Comparison of ENCODE assay signal across 29 cellular contexts in genomic region chr15:100565591-100565990, GRCh38. TPM values are rescaled to one million over a fixed set of nuclear protein-coding genes. Genes with fewer than 3 reads are reported as not detected.
A peak's percentile ranks its signal among the peaks of the same experiment; 100 is the strongest.
DNase-seq lines count a peak whose midpoint lies in the region; ATAC-seq and TF ChIP-seq lines count a peak whose summit lies in the region.
"Had no signal": no experiment of that assay in that cellular context is flagged by ENCODE, and none has a peak within 500 bp of the region (broad histone marks: within the 10 kb centered on the region; RNA-seq: fewer than 3 reads in every experiment).

No MANE protein-coding gene starts in this region.

- H3K4me1 ChIP-seq in breast epithelium (no peaks in the 10 kb centered on the region), PC-9 (replicated peaks; ENCODE audit: insufficient read depth) (peaks cover 37% of the 10 kb centered on the region), esophagus squamous epithelium (peaks cover 3 to 42% (median 7%) of the 10 kb centered on the region in 3 donors), vagina (no peaks in the 10 kb centered on the region)
- H3K4me1 ChIP-seq: BLaER1, body of pancreas, SJSA1 had no signal

- H3K27ac ChIP-seq in breast epithelium = no peak overlapping the region
- H3K27ac ChIP-seq in PC-9 = no peak overlapping the region
- H3K27ac ChIP-seq in esophagus squamous epithelium = peak overlapping the region in 3 of 4 donors; percentile 17 to 52 (median 38)
- H3K27ac ChIP-seq in vagina = no peak overlapping the region
- H3K27ac ChIP-seq: BLaER1, body of pancreas, SJSA1, WERI-Rb-1 had no signal

- no peaks in the 10 kb centered on the region for H3K9me2 ChIP-seq in PC-9 (ENCODE audit: insufficient read depth)

- H3K4me3 Mint-ChIP-seq in MCF 10A (ENCODE audit: unreplicated experiment) = no peak overlapping the region
- H3K4me3 Mint-ChIP-seq: naive B cell had no signal

- TF ChIP-seq POLR2A in breast epithelium (IDR thresholded peaks at IDR 0.05) = no peak
- TF ChIP-seq POLR2A in esophagus squamous epithelium (IDR thresholded peaks at IDR 0.05) = no peak
- TF ChIP-seq POLR2A in vagina (IDR thresholded peaks at IDR 0.05) = no peak

- no peaks in the 10 kb centered on the region for H3K27me3 Mint-ChIP-seq in MCF 10A (ENCODE audit: insufficient read depth, unreplicated experiment)
- H3K27me3 Mint-ChIP-seq: naive B cell had no signal

- TF ChIP-seq CTCF in MCF 10A (IDR thresholded peaks at IDR 0.05; ENCODE audit: unreplicated experiment) (no peak), breast epithelium (IDR thresholded peaks at IDR 0.05) (no peak), PC-9 (conservative IDR thresholded peaks at IDR 0.05) (no peak), esophagus squamous epithelium (IDR thresholded peaks at IDR 0.05) (no peak), vagina (IDR thresholded peaks at IDR 0.05) (no peak)

- WGBS in esophagus squamous epithelium, 2 donors = 56 to 68% methylated on average over 3 of the region's 3 CpGs

- H3K36me3 Mint-ChIP-seq in MCF 10A (ENCODE audit: insufficient read depth, unreplicated experiment) = peaks cover 22% of the 10 kb centered on the region

- H3K27me3 ChIP-seq in breast epithelium (no peaks in the 10 kb centered on the region), PC-9 (ENCODE audit: insufficient read depth, low read depth) (no peaks in the 10 kb centered on the region), esophagus squamous epithelium (no peaks in the 10 kb centered on the region), vagina (no peaks in the 10 kb centered on the region)
- H3K27me3 ChIP-seq: BLaER1, body of pancreas, SJSA1 had no signal

- BruUV-seq in MCF 10A (replicated peaks; lab: Mats Ljungman, UMichigan) = no TSS peak
- no TSS peak for BruUV-seq in PC-9 (replicated peaks; lab: Mats Ljungman, UMichigan)

- H3K4me1 Mint-ChIP-seq in MCF 10A (ENCODE audit: insufficient read depth, unreplicated experiment) = no peaks in the 10 kb centered on the region
- H3K4me1 Mint-ChIP-seq: naive B cell had no signal

- peaks cover 6% of the 10 kb centered on the region; the same call in 1 of the 2 replicates for H3F3A ChIP-seq in PC-9 (ENCODE audit: insufficient read depth, low read depth)

- H3K4me2 ChIP-seq in PC-9 = 0 out of 2 replicates have a peak overlapping the region, but pooled peaks have one; percentile 23
- H3K4me2 ChIP-seq: BLaER1, smooth muscle cell had no signal

- H3K79me2 ChIP-seq in PC-9 (ENCODE audit: low read depth) = no peaks in the 10 kb centered on the region

- H3K4me3 ChIP-seq in breast epithelium = no peak overlapping the region
- H3K4me3 ChIP-seq in PC-9 = no peak overlapping the region
- no peak overlapping the region for H3K4me3 ChIP-seq in esophagus squamous epithelium
- no peak overlapping the region for H3K4me3 ChIP-seq in vagina
- H3K4me3 ChIP-seq: BLaER1, body of pancreas, SJSA1, smooth muscle cell had no signal

- no peak overlapping the region for H2AFZ ChIP-seq in PC-9

- H4K20me1 ChIP-seq in PC-9 (ENCODE audit: insufficient read depth) = no peaks in the 10 kb centered on the region
- H4K20me1 ChIP-seq: BLaER1 had no signal

- CTCF ChIA-PET in MCF 10A (lab: Yijun Ruan, JAX) = interaction anchor here (8.4 kb wide), 1 partner anchor 215 kb away, joined by 36 read pairs; no protein-coding TSS in a partner anchor
- CTCF ChIA-PET in PC-9 (lab: Charles Lee) = no interaction called here

- H3K36me3 ChIP-seq in breast epithelium (no peaks in the 10 kb centered on the region), PC-9 (ENCODE audit: low read depth) (no peaks in the 10 kb centered on the region), esophagus squamous epithelium (peaks cover 0 to 25% (median 0%) of the 10 kb centered on the region in 3 donors), vagina (peaks cover 0 to 2% of the 10 kb centered on the region in 2 donors)
- H3K36me3 ChIP-seq: SJSA1 had no signal

- H3K9me3 Mint-ChIP-seq in MCF 10A (ENCODE audit: unreplicated experiment) = no peaks in the 10 kb centered on the region
- H3K9me3 Mint-ChIP-seq: activated T-helper 2 cell treated with anti-CD3 and anti-CD28 coated beads, Interferon-gamma antibody, Interleukin-2, Interleukin-4, amounts not matched to agents 10 μg/mL and 5 μg/mL and 100 μg/mL, durations not matched to agents 14 hours and 24 hours and 36 hours; naive B cell had no signal

- intact Hi-C loops in MCF 10A (cut with micrococcal nuclease) (no loop called here), breast epithelium (cut with DNase I; ENCODE audit: low total_unique reads) (no loop called here), PC-9 (cut with micrococcal nuclease; ENCODE audit: unreplicated experiment) (no loop called here), esophagus squamous epithelium (cut with DNase I) (loop anchor here (10.0 kb wide), 1 partner anchor 221 kb away; the partner anchor contains the start of gene ADAMTS17), vagina (cut with DNase I) (no loop called here)

- POLR2A ChIA-PET in MCF 10A (lab: Yijun Ruan, JAX) (interaction anchor here (0.7 kb wide), 1 partner anchor 850 kb away, joined by 4 read pairs; no protein-coding TSS in a partner anchor), PC-9 (lab: Charles Lee; ENCODE audit: unreplicated experiment) (no interaction called here)

- DNase-seq in MCF 10A (ENCODE audit: unreplicated experiment) = peak; percentile 13
- no peak for DNase-seq in breast epithelium (ENCODE audit: low spot score in 2 of 2)
- DNase-seq in PC-9 = peak in 1 of 2 experiments; percentile 87
- DNase-seq in esophagus squamous epithelium (lab: John Stamatoyannopoulos, UW) = no peak
- DNase-seq in HCEC 1CT = no peak
- no peak for DNase-seq in vagina (ENCODE audit: extremely low spot score in 2 of 2)
- no peak for DNase-seq in globus pallidus (ENCODE audit: low spot score)
- DNase-seq: activated CD4-positive, alpha-beta T cell treated with anti-CD3 and anti-CD28 coated beads, Interleukin-2, amount 50 U/mL, for 4 hours; activated CD8-positive, alpha-beta memory T cell treated with anti-CD3 and anti-CD28 coated beads, Interleukin-2, amount 50 U/mL, for 48 hours; body of pancreas; foreskin fibroblast; left colon; naive B cell; NCI-H1105 treated with DMSO at 0.1 percent for 48 hours; NCI-H2029 treated with DMSO at 0.1 percent for 48 hours; NCI-H446; stimulated activated CD4-positive, alpha-beta T cell treated with anti-CD3 and anti-CD28 coated beads, Interleukin-2, amount 100 ng/mL, for 24 hours; WERI-Rb-1 had no signal

- ATAC-seq in GM18861 (IDR thresholded peaks at IDR 0.05; ENCODE audit: unreplicated experiment) = no peak
- ATAC-seq: body of pancreas, left colon, Panc1 had no signal

- H3K9me3 ChIP-seq in breast epithelium (no peaks in the 10 kb centered on the region), PC-9 (ENCODE audit: insufficient read depth, low read depth) (no peaks in the 10 kb centered on the region; the same call in 1 of the 2 replicates), esophagus squamous epithelium (no peaks in the 10 kb centered on the region), vagina (no peaks in the 10 kb centered on the region)
- H3K9me3 ChIP-seq: BLaER1, body of pancreas, SJSA1 had no signal

- H3K27ac Mint-ChIP-seq in MCF 10A (ENCODE audit: low read depth, unreplicated experiment) = no peak overlapping the region
- H3K27ac Mint-ChIP-seq: activated T-helper 2 cell treated with anti-CD3 and anti-CD28 coated beads, Interferon-gamma antibody, Interleukin-2, Interleukin-4, amounts not matched to agents 10 μg/mL and 5 μg/mL and 100 μg/mL, durations not matched to agents 14 hours and 24 hours and 36 hours; naive B cell had no signal

RNA-seq across cellular contexts. Expression of gene LINS1, which starts 36.4 kb away (rescaled TPM):
- total RNA-seq in MCF 10A (2022) (13.9 and 15.1 TPM in 2 replicates), breast epithelium (10 to 100 TPM; 16.3 to 70.4 (median 31.5) TPM), PC-9 (2021) (7.0 and 10.9 TPM in 2 replicates), esophagus squamous epithelium (10 to 100 TPM in 3 of 4 donors, 1 to 10 TPM in 1; 9.1 to 44.6 (median 19.4) TPM), vagina (14.5 TPM)

RNA-seq across cellular contexts. Expression of gene ASB7, which starts 36.8 kb away (rescaled TPM):
- 14.3 and 19.2 TPM in 2 replicates for total RNA-seq in MCF 10A (2022)
- 10 to 100 TPM; 10.7 to 17.1 (median 12.1) TPM for total RNA-seq in breast epithelium
- 17.9 and 19.0 TPM in 2 replicates for total RNA-seq in PC-9 (2021)
- total RNA-seq in esophagus squamous epithelium = 10 to 100 TPM in 3 of 4 donors, 1 to 10 TPM in 1; 9.7 to 12.3 (median 12.0) TPM
- 17.9 TPM for total RNA-seq in vagina

RNA-seq across cellular contexts. Expression of gene CERS3, which starts 36.8 kb away (rescaled TPM):
- total RNA-seq in MCF 10A (2022) = not detected in 2 replicates
- total RNA-seq in breast epithelium = 1 to 10 TPM in 1 of 3 donors, under 1 TPM in 1, not detected in 1; under 0.01 to 3.7 TPM
- total RNA-seq in PC-9 (2021) = not detected in 2 replicates
- 100 to 1,000 TPM in 1 of 4 donors, 10 to 100 TPM in 3; 38.5 to 133 (median 81.9) TPM for total RNA-seq in esophagus squamous epithelium
- 43.5 TPM for total RNA-seq in vagina
- total RNA-seq: chondrocyte, epithelial cell of proximal tubule, H1, left colon, osteoblast, renal cortical epithelial cell, SJSA1 had no signal

Comparison
In these comparisons a context has a peak if more than half of its experiments do, and no peak if none do; other contexts are left out.
1. H3K27ac ChIP-seq: peak in esophagus squamous epithelium (3 of 4); none in breast epithelium (0 of 2), PC-9 (single experiment) and vagina (single experiment).